In genomic region chr6:164322533-164322932, GRCh38 we compare ENCODE assay signal across 2 cellular contexts.
TF ChIP-seq lines count a peak whose summit lies in the region.

No MANE protein-coding gene starts in this region.

TF ChIP-seq in HepG2, 621 proteins besides CTCF, POLR2A, EP300 and RAD21 (continued from another document):
- no peak for TF ChIP-seq TEF (CRISPR knock-in tag; IDR thresholded peaks at IDR 0.05)
- no peak for TF ChIP-seq HDAC6 (IDR thresholded peaks at IDR 0.05; ENCODE audit: low read depth, low read length)
- TF ChIP-seq MEF2D (CRISPR knock-in tag; IDR thresholded peaks at IDR 0.05): no peak
- no peak for TF ChIP-seq ATF2 (CRISPR knock-in tag; IDR thresholded peaks at IDR 0.05)
- no peak for TF ChIP-seq ZNF451 (CRISPR knock-in tag; IDR thresholded peaks at IDR 0.05)
- no peak for TF ChIP-seq ZNF552 (CRISPR knock-in tag; IDR thresholded peaks at IDR 0.05; ENCODE audit: borderline replicate concordance)
- no peak for TF ChIP-seq CHD2 (IDR thresholded peaks at IDR 0.05; ENCODE audit: low read depth, low read length)
- no peak for TF ChIP-seq ZNF75D (CRISPR knock-in tag; IDR thresholded peaks at IDR 0.05; ENCODE audit: borderline replicate concordance)
- TF ChIP-seq FOXK2 (IDR thresholded peaks at IDR 0.05): no peak
- TF ChIP-seq RBM39 (IDR thresholded peaks at IDR 0.05; ENCODE audit: low read depth, low read length, poor library complexity, severe bottlenecking): no peak
- no peak for TF ChIP-seq GPN1 (CRISPR knock-in tag; IDR thresholded peaks at IDR 0.05; ENCODE audit: borderline replicate concordance)
- TF ChIP-seq THAP7 (CRISPR knock-in tag; IDR thresholded peaks at IDR 0.05): no peak

TF ChIP-seq in endothelial cell of umbilical vein, 7 proteins besides CTCF, POLR2A, EP300 and RAD21 (continued from another document):
- TF ChIP-seq JUN (IDR thresholded peaks at IDR 0.05; ENCODE audit: borderline replicate concordance, insufficient read depth, insufficient read length, low read depth): peak; percentile 97
- peak; percentile 31 for TF ChIP-seq GATA2 (IDR thresholded peaks at IDR 0.05; ENCODE audit: insufficient read depth, insufficient read length, low read depth, low read length)
- TF ChIP-seq FOS (IDR thresholded peaks at IDR 0.05; ENCODE audit: borderline replicate concordance, insufficient read depth, low read length): peak; percentile 96
TF ChIP-seq in endothelial cell of umbilical vein: peak in this region for 4.
